2 cellular contexts compared by ENCODE assay signal in genomic region chr16:47160422-47160821, GRCh38.
TF ChIP-seq lines count a peak whose summit lies in the region.

No MANE protein-coding gene starts in this region.

TF ChIP-seq in HepG2, 621 proteins besides CTCF, POLR2A, EP300 and RAD21:
- peak; percentile 89 for TF ChIP-seq ATF7 (IDR thresholded peaks at IDR 0.05)
- TF ChIP-seq ATF7 (CRISPR knock-in tag; IDR thresholded peaks at IDR 0.05): no peak
- no peak for TF ChIP-seq ZNF280B (CRISPR knock-in tag; IDR thresholded peaks at IDR 0.05; ENCODE audit: borderline replicate concordance)
TF ChIP-seq in HepG2: peak in this region for 1.

TF ChIP-seq in HEK293, 187 proteins besides CTCF, POLR2A, EP300 and RAD21:
- TF ChIP-seq, protein P1, sequence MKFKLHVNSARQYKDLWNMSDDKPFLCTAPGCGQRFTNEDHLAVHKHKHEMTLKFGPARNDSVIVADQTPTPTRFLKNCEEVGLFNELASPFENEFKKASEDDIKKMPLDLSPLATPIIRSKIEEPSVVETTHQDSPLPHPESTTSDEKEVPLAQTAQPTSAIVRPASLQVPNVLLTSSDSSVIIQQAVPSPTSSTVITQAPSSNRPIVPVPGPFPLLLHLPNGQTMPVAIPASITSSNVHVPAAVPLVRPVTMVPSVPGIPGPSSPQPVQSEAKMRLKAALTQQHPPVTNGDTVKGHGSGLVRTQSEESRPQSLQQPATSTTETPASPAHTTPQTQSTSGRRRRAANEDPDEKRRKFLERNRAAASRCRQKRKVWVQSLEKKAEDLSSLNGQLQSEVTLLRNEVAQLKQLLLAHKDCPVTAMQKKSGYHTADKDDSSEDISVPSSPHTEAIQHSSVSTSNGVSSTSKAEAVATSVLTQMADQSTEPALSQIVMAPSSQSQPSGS (tag by site-specific recombination; IDR thresholded peaks at IDR 0.05; ENCODE audit: low read depth): peak; percentile 66
- TF ChIP-seq ZBTB26 (tag by site-specific recombination; optimal IDR thresholded peaks at IDR 0.05): no peak
- TF ChIP-seq, protein P2, sequence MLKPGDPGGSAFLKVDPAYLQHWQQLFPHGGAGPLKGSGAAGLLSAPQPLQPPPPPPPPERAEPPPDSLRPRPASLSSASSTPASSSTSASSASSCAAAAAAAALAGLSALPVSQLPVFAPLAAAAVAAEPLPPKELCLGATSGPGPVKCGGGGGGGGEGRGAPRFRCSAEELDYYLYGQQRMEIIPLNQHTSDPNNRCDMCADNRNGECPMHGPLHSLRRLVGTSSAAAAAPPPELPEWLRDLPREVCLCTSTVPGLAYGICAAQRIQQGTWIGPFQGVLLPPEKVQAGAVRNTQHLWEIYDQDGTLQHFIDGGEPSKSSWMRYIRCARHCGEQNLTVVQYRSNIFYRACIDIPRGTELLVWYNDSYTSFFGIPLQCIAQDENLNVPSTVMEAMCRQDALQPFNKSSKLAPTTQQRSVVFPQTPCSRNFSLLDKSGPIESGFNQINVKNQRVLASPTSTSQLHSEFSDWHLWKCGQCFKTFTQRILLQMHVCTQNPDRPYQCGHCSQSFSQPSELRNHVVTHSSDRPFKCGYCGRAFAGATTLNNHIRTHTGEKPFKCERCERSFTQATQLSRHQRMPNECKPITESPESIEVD (tag by site-specific recombination; IDR thresholded peaks at IDR 0.05): peak; percentile 32; the same call in 1 of the 2 replicates
- TF ChIP-seq ZNF324 (tag by site-specific recombination; IDR thresholded peaks at IDR 0.05): no peak
- TF ChIP-seq, protein P3, sequence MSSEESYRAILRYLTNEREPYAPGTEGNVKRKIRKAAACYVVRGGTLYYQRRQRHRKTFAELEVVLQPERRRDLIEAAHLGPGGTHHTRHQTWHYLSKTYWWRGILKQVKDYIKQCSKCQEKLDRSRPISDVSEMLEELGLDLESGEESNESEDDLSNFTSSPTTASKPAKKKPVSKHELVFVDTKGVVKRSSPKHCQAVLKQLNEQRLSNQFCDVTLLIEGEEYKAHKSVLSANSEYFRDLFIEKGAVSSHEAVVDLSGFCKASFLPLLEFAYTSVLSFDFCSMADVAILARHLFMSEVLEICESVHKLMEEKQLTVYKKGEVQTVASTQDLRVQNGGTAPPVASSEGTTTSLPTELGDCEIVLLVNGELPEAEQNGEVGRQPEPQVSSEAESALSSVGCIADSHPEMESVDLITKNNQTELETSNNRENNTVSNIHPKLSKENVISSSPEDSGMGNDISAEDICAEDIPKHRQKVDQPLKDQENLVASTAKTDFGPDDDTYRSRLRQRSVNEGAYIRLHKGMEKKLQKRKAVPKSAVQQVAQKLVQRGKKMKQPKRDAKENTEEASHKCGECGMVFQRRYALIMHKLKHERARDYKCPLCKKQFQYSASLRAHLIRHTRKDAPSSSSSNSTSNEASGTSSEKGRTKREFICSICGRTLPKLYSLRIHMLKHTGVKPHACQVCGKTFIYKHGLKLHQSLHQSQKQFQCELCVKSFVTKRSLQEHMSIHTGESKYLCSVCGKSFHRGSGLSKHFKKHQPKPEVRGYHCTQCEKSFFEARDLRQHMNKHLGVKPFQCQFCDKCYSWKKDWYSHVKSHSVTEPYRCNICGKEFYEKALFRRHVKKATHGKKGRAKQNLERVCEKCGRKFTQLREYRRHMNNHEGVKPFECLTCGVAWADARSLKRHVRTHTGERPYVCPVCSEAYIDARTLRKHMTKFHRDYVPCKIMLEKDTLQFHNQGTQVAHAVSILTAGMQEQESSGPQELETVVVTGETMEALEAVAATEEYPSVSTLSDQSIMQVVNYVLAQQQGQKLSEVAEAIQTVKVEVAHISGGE (tag by site-specific recombination; conservative IDR thresholded peaks at IDR 0.05; ENCODE audit: low read depth): no peak
- no peak for TF ChIP-seq ZBTB17 (tag by site-specific recombination; IDR thresholded peaks at IDR 0.05)
TF ChIP-seq in HEK293: peak in this region for 2.
